ENCODE assay signal across 16 cellular contexts in genomic region chr4:93983133-93983532, GRCh38.
A peak's percentile ranks its signal among the peaks of the same experiment; 100 is the strongest.
DNase-seq lines count a peak whose midpoint lies in the region; ATAC-seq and TF ChIP-seq lines count a peak whose summit lies in the region.
"Had no signal": no experiment of that assay in that cellular context is flagged by ENCODE, and none has a peak within 500 bp of the region (broad histone marks: within the 10 kb centered on the region; RNA-seq: fewer than 3 reads in every experiment).

No MANE protein-coding gene starts in this region.

- H3K4me3 ChIP-seq in OCI-LY7 (ENCODE audit: low read depth, low read length, poor library complexity, severe bottlenecking), result no peak overlapping the region
- no peak overlapping the region for H3K4me3 ChIP-seq in heart left ventricle
- H3K4me3 ChIP-seq: K562, right atrium auricular region, SJCRH30 had no signal

- no peak overlapping the region for H3K4me2 ChIP-seq in OCI-LY7 (ENCODE audit: low read length)

- H3K9me2 ChIP-seq in OCI-LY7 (ENCODE audit: insufficient read depth, low read length), result no peaks in the 10 kb centered on the region

- POLR2A ChIA-PET in OCI-LY7 (lab: Charles Lee), result interaction anchor here (1.1 kb wide), 1 partner anchor 9 kb away, joined by 4 read pairs; no protein-coding TSS in a partner anchor

- ATAC-seq in GM19025 (IDR thresholded peaks at IDR 0.05; ENCODE audit: low read depth, unreplicated experiment) (peak; percentile 98), GM21619 (IDR thresholded peaks at IDR 0.05; ENCODE audit: unreplicated experiment) (peak; percentile 97), HG03097 (IDR thresholded peaks at IDR 0.05; ENCODE audit: low FRiP score, unreplicated experiment) (peak; percentile 66), heart left ventricle (no peak)
- ATAC-seq: K562 had no signal

- H3K4me1 ChIP-seq in OCI-LY7 (ENCODE audit: insufficient read depth, low read length, poor library complexity, severe bottlenecking) (peaks cover 10% of the 10 kb centered on the region), heart left ventricle (no peaks in the 10 kb centered on the region)
- H3K4me1 ChIP-seq: right atrium auricular region, SJCRH30 had no signal

- intact Hi-C loops in OCI-LY7 (cut with micrococcal nuclease; ENCODE audit: unreplicated experiment), result no loop called here
- intact Hi-C loops in heart left ventricle (cut with DNase I), result no loop called here

- BruUV-seq in OCI-LY7 (replicated peaks; lab: Mats Ljungman, UMichigan), result no TSS peak

- H3K79me2 ChIP-seq in OCI-LY7 (ENCODE audit: insufficient read depth, low read depth, low read length), result no peaks in the 10 kb centered on the region

- no peaks in the 10 kb centered on the region for H3K27me3 ChIP-seq in heart left ventricle
- H3K27me3 ChIP-seq: right atrium auricular region, SJCRH30 had no signal

- no peaks in the 10 kb centered on the region for H4K20me1 ChIP-seq in OCI-LY7 (ENCODE audit: insufficient read depth, low read length)

- TF ChIP-seq POLR2A in heart left ventricle (IDR thresholded peaks at IDR 0.05), result no peak

- WGBS in heart left ventricle, 4 donors, result 68 to 89% (median 80%) methylated on average over 2 of the region's 2 CpGs

- H3K27ac ChIP-seq in OCI-LY7 (ENCODE audit: low read depth, low read length, poor library complexity, severe bottlenecking) (no peak overlapping the region), heart left ventricle (no peak overlapping the region)
- H3K27ac ChIP-seq: right atrium auricular region, SJCRH30 had no signal

- CTCF ChIA-PET in OCI-LY7 (lab: Charles Lee; ENCODE audit: unreplicated experiment), result no interaction called here

- H2AFZ ChIP-seq in OCI-LY7 (ENCODE audit: low read length), result peak overlapping the region; percentile 29; the same call in 1 of the 2 replicates

- peak; percentile 49 for DNase-seq in OCI-LY7 (ENCODE audit: low spot score)
- DNase-seq in ACHN, result no peak
- DNase-seq in GF-D8 (lab: John Stamatoyannopoulos, UW), result no peak
- no peak for DNase-seq in heart left ventricle
- DNase-seq in NCI-H345 treated with DMSO at 0.1 percent for 48 hours (lab: John Stamatoyannopoulos, UW; ENCODE audit: unreplicated experiment), result no peak
- DNase-seq: activated CD4-positive, alpha-beta T cell treated with anti-CD3 and anti-CD28 coated beads for 1 hour; activated effector memory CD4-positive, alpha-beta T cell treated with anti-CD3 and anti-CD28 coated beads, Interleukin-2, amount 50 U/mL, for 16 hours; caudate nucleus; erythroblast; SJCRH30; trophoblast cell had no signal

- H3K9me3 ChIP-seq in OCI-LY7 (ENCODE audit: low read length), result no peaks in the 10 kb centered on the region
- peaks cover 0 to 11% (median 0%) of the 10 kb centered on the region in 12 donors for H3K9me3 ChIP-seq in heart left ventricle
- H3K9me3 ChIP-seq: SJCRH30 had no signal

- no peak for TF ChIP-seq CTCF in OCI-LY7 (conservative IDR thresholded peaks at IDR 0.05; ENCODE audit: low read length)
- TF ChIP-seq CTCF in heart left ventricle (IDR thresholded peaks at IDR 0.05), result no peak

- in situ Hi-C loops in ACHN (cut with HindIII; ENCODE audit: low pct_ligation_motif_present, low pct_unique_long_range_greater_than_20kb, low sequenced_read_pairs), result no loop called here

- no peaks in the 10 kb centered on the region for H3K36me3 ChIP-seq in OCI-LY7 (ENCODE audit: insufficient read depth, low read length)
- no peaks in the 10 kb centered on the region for H3K36me3 ChIP-seq in heart left ventricle
- H3K36me3 ChIP-seq: right atrium auricular region, SJCRH30 had no signal

Comparison
In these comparisons a context has a peak if more than half of its experiments do, and no peak if none do; other contexts are left out.
1. ATAC-seq: peak in GM19025 (single experiment), GM21619 (single experiment) and HG03097 (single experiment); none in heart left ventricle (0 of 4).